Comparison of ENCODE assay signal across 2 cellular contexts in the genomic region with DNA sequence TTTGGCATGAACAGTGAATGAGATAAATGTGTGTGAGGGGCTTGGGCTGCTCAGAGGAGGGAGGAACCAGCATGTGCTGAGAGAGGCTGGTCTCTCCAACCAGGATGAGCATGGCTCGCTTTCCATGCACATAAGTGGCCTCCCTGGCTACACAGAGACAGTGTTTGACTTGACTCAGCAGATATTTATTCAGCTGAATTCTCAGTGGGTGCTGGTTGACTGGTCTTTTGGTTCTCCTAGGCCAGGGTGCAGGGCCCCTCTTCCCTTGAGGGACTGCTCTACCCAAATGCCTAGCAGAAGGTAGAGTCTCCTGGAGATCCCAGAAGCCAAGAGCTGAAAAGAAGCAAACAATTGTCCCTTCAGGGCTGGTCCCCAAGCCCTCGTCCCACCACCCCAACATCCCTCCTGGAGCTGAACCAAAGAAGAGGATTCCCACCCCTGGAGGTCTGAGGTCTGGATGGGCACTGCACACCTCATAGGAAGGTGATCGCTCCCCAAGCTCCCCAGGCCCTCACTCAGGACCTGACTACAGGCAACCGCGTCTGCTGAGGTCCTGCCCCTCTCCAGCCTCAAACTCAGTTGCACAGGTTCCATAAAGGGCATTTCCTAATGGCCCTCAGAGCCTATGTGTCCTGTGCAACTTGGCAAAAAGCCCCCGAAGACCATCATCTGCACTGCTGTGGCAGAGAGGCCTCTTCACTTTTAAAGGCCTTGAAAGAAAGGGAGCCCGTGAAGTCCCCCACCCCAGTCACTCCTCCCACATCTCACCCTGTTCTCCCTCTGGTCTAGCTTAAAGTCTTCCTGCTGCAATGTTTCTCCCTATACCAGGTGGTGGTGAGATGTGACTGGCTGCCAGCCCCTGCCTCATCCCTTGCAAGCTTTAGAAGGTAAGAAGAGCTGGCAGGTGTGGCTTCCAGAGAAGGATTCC.
TF ChIP-seq lines count a peak whose summit lies in the region.

No MANE protein-coding gene starts in this region.

TF ChIP-seq in A549, 52 proteins besides CTCF, POLR2A, EP300 and RAD21:
- TF ChIP-seq MAFK (IDR thresholded peaks at IDR 0.05; ENCODE audit: partially characterized antibody) (peak; percentile 22), FOSL2 (IDR thresholded peaks at IDR 0.05) (no peak), FOSL2 (CRISPR knock-in tag; IDR thresholded peaks at IDR 0.05) (no peak)

TF ChIP-seq in K562, 482 proteins besides CTCF, POLR2A, EP300 and RAD21:
- TF ChIP-seq CTBP1 (IDR thresholded peaks at IDR 0.05; ENCODE audit: borderline replicate concordance) (no peak), C11orf30 (IDR thresholded peaks at IDR 0.05; ENCODE audit: low read depth) (peak; percentile 35; the same call in 1 of the 2 replicates)
